In the genomic region with DNA sequence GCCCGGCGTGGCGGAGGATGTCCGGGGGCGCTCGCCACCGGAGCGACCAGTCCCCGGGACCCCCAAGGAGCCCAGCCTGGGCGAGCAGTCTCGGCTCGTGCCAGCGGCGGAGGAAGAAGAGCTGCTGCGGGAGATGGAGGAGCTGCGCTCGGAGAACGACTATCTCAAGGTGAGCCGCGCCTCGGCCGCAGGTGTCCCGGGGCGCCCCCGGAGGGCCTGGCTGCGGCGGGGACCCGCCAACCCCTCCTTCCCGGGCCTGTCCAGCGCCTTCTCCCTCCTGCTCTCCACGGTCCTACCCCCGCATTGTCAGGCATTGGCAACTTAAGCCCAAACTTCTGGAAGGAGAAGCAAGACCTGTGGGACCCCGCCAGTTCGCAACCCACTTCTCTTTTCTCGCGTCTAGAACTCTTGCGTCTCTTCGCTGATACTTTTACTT, we compare ENCODE assay signal across 8 cellular contexts. TPM values are rescaled to one million over a fixed set of nuclear protein-coding genes. Genes with fewer than 3 reads are reported as not detected.
DNase-seq lines count a peak whose midpoint lies in the region; ATAC-seq and TF ChIP-seq lines count a peak whose summit lies in the region.

No MANE protein-coding gene starts in this region.

- peaks cover 22% of the 10 kb centered on the region for H3K36me3 ChIP-seq in MG63
- no peaks in the 10 kb centered on the region for H3K36me3 ChIP-seq in body of pancreas (replicated peaks in 1 of 2; ENCODE audit: insufficient read depth in 1 of 2, low read depth in 2 of 2)
- no peaks in the 10 kb centered on the region for H3K36me3 ChIP-seq in vagina

- WGBS in body of pancreas, 2 donors, result 1 to 2% methylated on average over 6 to 38 of the region's 38 CpGs

- H3K4me1 ChIP-seq in body of pancreas (peaks cover 37% of the 10 kb centered on the region), vagina (peaks cover 18% of the 10 kb centered on the region)

- TF ChIP-seq POLR2A in body of pancreas (IDR thresholded peaks at IDR 0.05) (no peak), vagina (IDR thresholded peaks at IDR 0.05) (no peak)

- H3K4me3 Mint-ChIP-seq in mesothelial cell of epicardium, result peak overlapping the region; percentile 94

- H3K27me3 ChIP-seq in MG63, result no peaks in the 10 kb centered on the region
- H3K27me3 ChIP-seq in body of pancreas, result no peaks in the 10 kb centered on the region
- H3K27me3 ChIP-seq in vagina, result no peaks in the 10 kb centered on the region

- H3K9me3 ChIP-seq in MG63, result no peaks in the 10 kb centered on the region
- no peaks in the 10 kb centered on the region for H3K9me3 ChIP-seq in body of pancreas
- H3K9me3 ChIP-seq in vagina, result no peaks in the 10 kb centered on the region

- peaks cover 22% of the 10 kb centered on the region for H3K4me1 Mint-ChIP-seq in mesothelial cell of epicardium

- peaks cover 33% of the 10 kb centered on the region for H3K27me3 Mint-ChIP-seq in mesothelial cell of epicardium (ENCODE audit: low read depth)

- intact Hi-C loops in body of pancreas (cut with DNase I) (no loop called here), vagina (cut with DNase I) (no loop called here)

- peak overlapping the region in 3 of 4 donors; percentile 72 to 78 (median 77) for H3K27ac ChIP-seq in body of pancreas
- peak overlapping the region; percentile 84 for H3K27ac ChIP-seq in vagina

- H3K27ac Mint-ChIP-seq in mesothelial cell of epicardium, result peak overlapping the region; percentile 90

- peaks cover 2% of the 10 kb centered on the region for H3K36me3 Mint-ChIP-seq in mesothelial cell of epicardium

- no peak for TF ChIP-seq CTCF in body of pancreas (IDR thresholded peaks at IDR 0.05)
- no peak for TF ChIP-seq CTCF in mesothelial cell of epicardium (IDR thresholded peaks at IDR 0.05; ENCODE audit: unreplicated experiment)
- TF ChIP-seq CTCF in vagina (IDR thresholded peaks at IDR 0.05), result no peak

- peak overlapping the region; percentile 69 for H3K4me3 ChIP-seq in MG63
- peak overlapping the region in 1 of 2 donors; percentile 11 for H3K4me3 ChIP-seq in body of pancreas
- H3K4me3 ChIP-seq in vagina, result peak overlapping the region; percentile 52 to 84

- H3K9me3 Mint-ChIP-seq in mesothelial cell of epicardium, result no peaks in the 10 kb centered on the region

- ATAC-seq in body of pancreas, result no peak

- peak; percentile 48 for DNase-seq in COLO668 (lab: John Stamatoyannopoulos, UW; ENCODE audit: unreplicated experiment)
- DNase-seq in MG63, result peak; percentile 14
- DNase-seq in body of pancreas, result peak in 1 of 4 donors; percentile 17
- peak in 1 of 2 experiments; percentile 43 for DNase-seq in mesothelial cell of epicardium (ENCODE audit: low spot score in 2 of 2, unreplicated experiment in 2 of 2)
- peak in 1 of 2 donors; percentile 79 for DNase-seq in vagina (ENCODE audit: extremely low spot score in 2 of 2)
- DNase-seq in COLO829 (ENCODE audit: low spot score), result no peak
- no peak for DNase-seq in NAMALWA (ENCODE audit: low spot score)
- no peak for DNase-seq in NCI-H2227 treated with DMSO at 0.1 percent for 48 hours (lab: John Stamatoyannopoulos, UW)

RNA-seq across cellular contexts. Expression of a gene that starts 1.2 kb away (rescaled TPM):
- total RNA-seq in MG63 (2014; rRNA removed; shearing (Covaris generic); ENCODE audit: low replicate concordance), result 15.1 and 28.9 TPM in 2 replicates
- total RNA-seq in body of pancreas, result 10 to 100 TPM; 15.3 to 27.7 TPM
- 24.0 to 26.2 TPM (median 24.7 TPM) in 3 replicates for total RNA-seq in mesothelial cell of epicardium
- 23.6 TPM for total RNA-seq in vagina

Comparison
In these comparisons a context has a peak if more than half of its experiments do, and no peak if none do; other contexts are left out.
1. DNase-seq: peak in COLO668 (single experiment) and MG63 (single experiment); none in COLO829 (single experiment), NAMALWA (single experiment) and NCI-H2227 treated with DMSO at 0.1 percent for 48 hours (single experiment).